ENCODE assay signal across 1 cellular context in the genomic region with DNA sequence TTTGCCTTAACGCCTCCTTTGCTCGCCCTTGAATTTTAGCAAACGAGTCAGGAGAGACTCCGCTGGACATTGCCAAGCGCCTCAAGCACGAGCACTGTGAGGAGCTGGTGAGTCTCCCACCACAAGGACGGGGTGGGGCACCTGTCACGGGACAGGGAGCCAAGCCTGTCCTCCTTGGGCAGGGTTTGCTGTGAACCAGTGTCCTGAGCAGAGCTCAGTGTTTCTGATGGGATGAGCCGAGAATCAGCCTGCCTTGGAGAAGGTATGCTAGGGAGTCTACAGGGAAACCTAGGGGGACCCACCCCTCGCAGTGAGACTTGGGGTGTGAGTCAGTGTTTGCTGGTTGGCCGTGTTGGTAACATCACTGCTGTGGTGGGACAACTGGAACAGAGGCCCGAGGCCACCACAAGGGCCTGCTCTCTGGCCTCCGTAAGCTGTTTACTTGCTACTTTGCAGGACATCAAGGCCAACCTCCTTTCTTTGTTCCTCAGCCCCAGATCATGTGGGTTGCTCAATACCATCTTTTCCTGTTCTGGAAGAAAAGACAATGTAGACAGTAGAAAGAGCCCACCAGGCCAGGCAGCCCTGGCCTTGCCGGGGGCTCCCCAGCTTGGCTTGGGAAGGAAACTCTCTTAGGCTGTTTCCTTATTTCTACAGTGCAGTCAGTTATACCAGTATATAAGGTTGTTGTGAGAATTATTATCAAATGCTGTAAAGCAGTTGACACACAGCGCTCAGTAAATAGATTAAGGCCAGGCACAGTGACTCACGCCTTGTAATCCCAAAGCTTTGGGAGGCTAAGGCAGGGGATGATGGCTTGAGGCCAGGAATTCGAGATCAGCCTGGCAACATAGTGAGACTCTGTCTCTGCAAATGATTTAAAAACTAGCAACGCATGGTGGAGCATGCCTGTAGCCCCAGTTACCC.
TF ChIP-seq lines count a peak whose summit lies in the region.

No MANE protein-coding gene starts in this region.

TF ChIP-seq in HepG2, 621 proteins besides CTCF, POLR2A, EP300 and RAD21 (continues in another document):
- TF ChIP-seq REPIN1 (CRISPR knock-in tag; IDR thresholded peaks at IDR 0.05; ENCODE audit: borderline replicate concordance, low read depth) = no peak; the same call in 1 of the 2 replicates
- TF ChIP-seq, protein P1, sequence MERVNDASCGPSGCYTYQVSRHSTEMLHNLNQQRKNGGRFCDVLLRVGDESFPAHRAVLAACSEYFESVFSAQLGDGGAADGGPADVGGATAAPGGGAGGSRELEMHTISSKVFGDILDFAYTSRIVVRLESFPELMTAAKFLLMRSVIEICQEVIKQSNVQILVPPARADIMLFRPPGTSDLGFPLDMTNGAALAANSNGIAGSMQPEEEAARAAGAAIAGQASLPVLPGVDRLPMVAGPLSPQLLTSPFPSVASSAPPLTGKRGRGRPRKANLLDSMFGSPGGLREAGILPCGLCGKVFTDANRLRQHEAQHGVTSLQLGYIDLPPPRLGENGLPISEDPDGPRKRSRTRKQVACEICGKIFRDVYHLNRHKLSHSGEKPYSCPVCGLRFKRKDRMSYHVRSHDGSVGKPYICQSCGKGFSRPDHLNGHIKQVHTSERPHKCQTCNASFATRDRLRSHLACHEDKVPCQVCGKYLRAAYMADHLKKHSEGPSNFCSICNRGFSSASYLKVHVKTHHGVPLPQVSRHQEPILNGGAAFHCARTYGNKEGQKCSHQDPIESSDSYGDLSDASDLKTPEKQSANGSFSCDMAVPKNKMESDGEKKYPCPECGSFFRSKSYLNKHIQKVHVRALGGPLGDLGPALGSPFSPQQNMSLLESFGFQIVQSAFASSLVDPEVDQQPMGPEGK (CRISPR knock-in tag; IDR thresholded peaks at IDR 0.05) = peak; percentile 54
- TF ChIP-seq, protein P2, sequence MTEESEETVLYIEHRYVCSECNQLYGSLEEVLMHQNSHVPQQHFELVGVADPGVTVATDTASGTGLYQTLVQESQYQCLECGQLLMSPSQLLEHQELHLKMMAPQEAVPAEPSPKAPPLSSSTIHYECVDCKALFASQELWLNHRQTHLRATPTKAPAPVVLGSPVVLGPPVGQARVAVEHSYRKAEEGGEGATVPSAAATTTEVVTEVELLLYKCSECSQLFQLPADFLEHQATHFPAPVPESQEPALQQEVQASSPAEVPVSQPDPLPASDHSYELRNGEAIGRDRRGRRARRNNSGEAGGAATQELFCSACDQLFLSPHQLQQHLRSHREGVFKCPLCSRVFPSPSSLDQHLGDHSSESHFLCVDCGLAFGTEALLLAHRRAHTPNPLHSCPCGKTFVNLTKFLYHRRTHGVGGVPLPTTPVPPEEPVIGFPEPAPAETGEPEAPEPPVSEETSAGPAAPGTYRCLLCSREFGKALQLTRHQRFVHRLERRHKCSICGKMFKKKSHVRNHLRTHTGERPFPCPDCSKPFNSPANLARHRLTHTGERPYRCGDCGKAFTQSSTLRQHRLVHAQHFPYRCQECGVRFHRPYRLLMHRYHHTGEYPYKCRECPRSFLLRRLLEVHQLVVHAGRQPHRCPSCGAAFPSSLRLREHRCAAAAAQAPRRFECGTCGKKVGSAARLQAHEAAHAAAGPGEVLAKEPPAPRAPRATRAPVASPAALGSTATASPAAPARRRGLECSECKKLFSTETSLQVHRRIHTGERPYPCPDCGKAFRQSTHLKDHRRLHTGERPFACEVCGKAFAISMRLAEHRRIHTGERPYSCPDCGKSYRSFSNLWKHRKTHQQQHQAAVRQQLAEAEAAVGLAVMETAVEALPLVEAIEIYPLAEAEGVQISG (CRISPR knock-in tag; IDR thresholded peaks at IDR 0.05) = 0 out of 2 replicates have a peak, but pooled peaks have one; percentile 29
- peak; percentile 85 for TF ChIP-seq TCF7 (IDR thresholded peaks at IDR 0.05; ENCODE audit: low read depth)
- peak in 1 of 2 experiments; percentile 32; a peak in 1 of 4 replicates for TF ChIP-seq NR2F1 (CRISPR knock-in tag; IDR thresholded peaks at IDR 0.05)
- TF ChIP-seq, protein P3, sequence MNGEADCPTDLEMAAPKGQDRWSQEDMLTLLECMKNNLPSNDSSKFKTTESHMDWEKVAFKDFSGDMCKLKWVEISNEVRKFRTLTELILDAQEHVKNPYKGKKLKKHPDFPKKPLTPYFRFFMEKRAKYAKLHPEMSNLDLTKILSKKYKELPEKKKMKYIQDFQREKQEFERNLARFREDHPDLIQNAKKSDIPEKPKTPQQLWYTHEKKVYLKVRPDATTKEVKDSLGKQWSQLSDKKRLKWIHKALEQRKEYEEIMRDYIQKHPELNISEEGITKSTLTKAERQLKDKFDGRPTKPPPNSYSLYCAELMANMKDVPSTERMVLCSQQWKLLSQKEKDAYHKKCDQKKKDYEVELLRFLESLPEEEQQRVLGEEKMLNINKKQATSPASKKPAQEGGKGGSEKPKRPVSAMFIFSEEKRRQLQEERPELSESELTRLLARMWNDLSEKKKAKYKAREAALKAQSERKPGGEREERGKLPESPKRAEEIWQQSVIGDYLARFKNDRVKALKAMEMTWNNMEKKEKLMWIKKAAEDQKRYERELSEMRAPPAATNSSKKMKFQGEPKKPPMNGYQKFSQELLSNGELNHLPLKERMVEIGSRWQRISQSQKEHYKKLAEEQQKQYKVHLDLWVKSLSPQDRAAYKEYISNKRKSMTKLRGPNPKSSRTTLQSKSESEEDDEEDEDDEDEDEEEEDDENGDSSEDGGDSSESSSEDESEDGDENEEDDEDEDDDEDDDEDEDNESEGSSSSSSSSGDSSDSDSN (CRISPR knock-in tag; IDR thresholded peaks at IDR 0.05) = 0 out of 2 replicates have a peak, but pooled peaks have one; percentile 33
- no peak for TF ChIP-seq IKZF4 (CRISPR knock-in tag; IDR thresholded peaks at IDR 0.05; ENCODE audit: borderline replicate concordance, low read depth, not compliant biosample characterization)
- TF ChIP-seq ZNF34 (CRISPR knock-in tag; IDR thresholded peaks at IDR 0.05; ENCODE audit: borderline replicate concordance) = no peak
- peak; percentile 71 for TF ChIP-seq POGZ (CRISPR knock-in tag; IDR thresholded peaks at IDR 0.05)
- TF ChIP-seq XRCC5 (optimal IDR thresholded peaks at IDR 0.05; ENCODE audit: low read length) = peak; percentile 42
- peak; percentile 41; the same call in 1 of the 2 replicates for TF ChIP-seq MEIS1 (CRISPR knock-in tag; IDR thresholded peaks at IDR 0.05; ENCODE audit: borderline replicate concordance)
- peak; percentile 86; the same call in 1 of the 2 replicates for TF ChIP-seq ZNF232 (CRISPR knock-in tag; IDR thresholded peaks at IDR 0.05; ENCODE audit: borderline replicate concordance)
- no peak for TF ChIP-seq ZNF83 (CRISPR knock-in tag; IDR thresholded peaks at IDR 0.05; ENCODE audit: borderline replicate concordance)
- no peak for TF ChIP-seq PAWR (CRISPR knock-in tag; IDR thresholded peaks at IDR 0.05; ENCODE audit: borderline replicate concordance)
- TF ChIP-seq ISL2 (CRISPR knock-in tag; IDR thresholded peaks at IDR 0.05) = 0 out of 2 replicates have a peak, but pooled peaks have one; percentile 67
- TF ChIP-seq ZNF274 (CRISPR knock-in tag; IDR thresholded peaks at IDR 0.05) = peak; percentile 44; the same call in 1 of the 2 replicates
- peak; percentile 31; the same call in 1 of the 2 replicates for TF ChIP-seq HDAC2 (CRISPR knock-in tag; IDR thresholded peaks at IDR 0.05)
- no peak for TF ChIP-seq RFX3 (CRISPR knock-in tag; IDR thresholded peaks at IDR 0.05)
- TF ChIP-seq SAFB2 (CRISPR knock-in tag; IDR thresholded peaks at IDR 0.05; ENCODE audit: borderline replicate concordance, low read depth) = no peak
- no peak for TF ChIP-seq REXO4 (CRISPR knock-in tag; IDR thresholded peaks at IDR 0.05; ENCODE audit: borderline replicate concordance)
- TF ChIP-seq ZNF326 (CRISPR knock-in tag; IDR thresholded peaks at IDR 0.05; ENCODE audit: borderline replicate concordance) = no peak
- TF ChIP-seq, protein P4, sequence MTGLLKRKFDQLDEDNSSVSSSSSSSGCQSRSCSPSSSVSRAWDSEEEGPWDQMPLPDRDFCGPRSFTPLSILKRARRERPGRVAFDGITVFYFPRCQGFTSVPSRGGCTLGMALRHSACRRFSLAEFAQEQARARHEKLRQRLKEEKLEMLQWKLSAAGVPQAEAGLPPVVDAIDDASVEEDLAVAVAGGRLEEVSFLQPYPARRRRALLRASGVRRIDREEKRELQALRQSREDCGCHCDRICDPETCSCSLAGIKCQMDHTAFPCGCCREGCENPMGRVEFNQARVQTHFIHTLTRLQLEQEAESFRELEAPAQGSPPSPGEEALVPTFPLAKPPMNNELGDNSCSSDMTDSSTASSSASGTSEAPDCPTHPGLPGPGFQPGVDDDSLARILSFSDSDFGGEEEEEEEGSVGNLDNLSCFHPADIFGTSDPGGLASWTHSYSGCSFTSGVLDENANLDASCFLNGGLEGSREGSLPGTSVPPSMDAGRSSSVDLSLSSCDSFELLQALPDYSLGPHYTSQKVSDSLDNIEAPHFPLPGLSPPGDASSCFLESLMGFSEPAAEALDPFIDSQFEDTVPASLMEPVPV (CRISPR knock-in tag; IDR thresholded peaks at IDR 0.05) = no peak
- TF ChIP-seq SYNCRIP (IDR thresholded peaks at IDR 0.05; ENCODE audit: insufficient read depth, low read depth, low read length) = no peak
- TF ChIP-seq SALL2 (CRISPR knock-in tag; IDR thresholded peaks at IDR 0.05) = 0 out of 2 replicates have a peak, but pooled peaks have one; percentile 15
- TF ChIP-seq HOXA3 (CRISPR knock-in tag; IDR thresholded peaks at IDR 0.05) = peak; percentile 69
- peak; percentile 62 for TF ChIP-seq CREM (IDR thresholded peaks at IDR 0.05)
- no peak for TF ChIP-seq CREM (CRISPR knock-in tag; IDR thresholded peaks at IDR 0.05)
- TF ChIP-seq YY1 (IDR thresholded peaks at IDR 0.05; ENCODE audit: insufficient read depth, insufficient replicate concordance, low read depth, low read length) = no peak
- TF ChIP-seq DPF2 (CRISPR knock-in tag; IDR thresholded peaks at IDR 0.05; ENCODE audit: borderline replicate concordance, low read depth) = peak; percentile 70; the same call in 1 of the 2 replicates
- peak; percentile 79; the same call in 1 of the 2 replicates for TF ChIP-seq HOXD1 (CRISPR knock-in tag; IDR thresholded peaks at IDR 0.05)
- TF ChIP-seq RBAK (CRISPR knock-in tag; IDR thresholded peaks at IDR 0.05) = no peak
- 0 out of 2 replicates have a peak, but pooled peaks have one; percentile 29 for TF ChIP-seq ZSCAN9 (CRISPR knock-in tag; IDR thresholded peaks at IDR 0.05; ENCODE audit: borderline replicate concordance)
- TF ChIP-seq RCOR2 (CRISPR knock-in tag; IDR thresholded peaks at IDR 0.05) = peak; percentile 39; the same call in 1 of the 2 replicates
- TF ChIP-seq, protein P5, sequence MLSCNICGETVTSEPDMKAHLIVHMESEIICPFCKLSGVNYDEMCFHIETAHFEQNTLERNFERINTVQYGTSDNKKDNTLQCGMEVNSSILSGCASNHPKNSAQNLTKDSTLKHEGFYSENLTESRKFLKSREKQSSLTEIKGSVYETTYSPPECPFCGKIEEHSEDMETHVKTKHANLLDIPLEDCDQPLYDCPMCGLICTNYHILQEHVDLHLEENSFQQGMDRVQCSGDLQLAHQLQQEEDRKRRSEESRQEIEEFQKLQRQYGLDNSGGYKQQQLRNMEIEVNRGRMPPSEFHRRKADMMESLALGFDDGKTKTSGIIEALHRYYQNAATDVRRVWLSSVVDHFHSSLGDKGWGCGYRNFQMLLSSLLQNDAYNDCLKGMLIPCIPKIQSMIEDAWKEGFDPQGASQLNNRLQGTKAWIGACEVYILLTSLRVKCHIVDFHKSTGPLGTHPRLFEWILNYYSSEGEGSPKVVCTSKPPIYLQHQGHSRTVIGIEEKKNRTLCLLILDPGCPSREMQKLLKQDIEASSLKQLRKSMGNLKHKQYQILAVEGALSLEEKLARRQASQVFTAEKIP (CRISPR knock-in tag; IDR thresholded peaks at IDR 0.05; ENCODE audit: borderline replicate concordance) = no peak
- 0 out of 2 replicates have a peak, but pooled peaks have one; percentile 7 for TF ChIP-seq ELF1 (CRISPR knock-in tag; IDR thresholded peaks at IDR 0.05)
- TF ChIP-seq SATB2 (CRISPR knock-in tag; IDR thresholded peaks at IDR 0.05) = no peak
- peak; percentile 65; the same call in 1 of the 2 replicates for TF ChIP-seq HDAC1 (CRISPR knock-in tag; IDR thresholded peaks at IDR 0.05)
- TF ChIP-seq ZNF296 (CRISPR knock-in tag; conservative IDR thresholded peaks at IDR 0.05) = no peak
- TF ChIP-seq SOX6 (IDR thresholded peaks at IDR 0.05) = no peak
- peak; percentile 97 for TF ChIP-seq SOX6 (CRISPR knock-in tag; IDR thresholded peaks at IDR 0.05)
- TF ChIP-seq, protein P6, sequence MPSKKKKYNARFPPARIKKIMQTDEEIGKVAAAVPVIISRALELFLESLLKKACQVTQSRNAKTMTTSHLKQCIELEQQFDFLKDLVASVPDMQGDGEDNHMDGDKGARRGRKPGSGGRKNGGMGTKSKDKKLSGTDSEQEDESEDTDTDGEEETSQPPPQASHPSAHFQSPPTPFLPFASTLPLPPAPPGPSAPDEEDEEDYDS (CRISPR knock-in tag; IDR thresholded peaks at IDR 0.05) = peak; percentile 24; the same call in 1 of the 2 replicates
- TF ChIP-seq, protein P7, sequence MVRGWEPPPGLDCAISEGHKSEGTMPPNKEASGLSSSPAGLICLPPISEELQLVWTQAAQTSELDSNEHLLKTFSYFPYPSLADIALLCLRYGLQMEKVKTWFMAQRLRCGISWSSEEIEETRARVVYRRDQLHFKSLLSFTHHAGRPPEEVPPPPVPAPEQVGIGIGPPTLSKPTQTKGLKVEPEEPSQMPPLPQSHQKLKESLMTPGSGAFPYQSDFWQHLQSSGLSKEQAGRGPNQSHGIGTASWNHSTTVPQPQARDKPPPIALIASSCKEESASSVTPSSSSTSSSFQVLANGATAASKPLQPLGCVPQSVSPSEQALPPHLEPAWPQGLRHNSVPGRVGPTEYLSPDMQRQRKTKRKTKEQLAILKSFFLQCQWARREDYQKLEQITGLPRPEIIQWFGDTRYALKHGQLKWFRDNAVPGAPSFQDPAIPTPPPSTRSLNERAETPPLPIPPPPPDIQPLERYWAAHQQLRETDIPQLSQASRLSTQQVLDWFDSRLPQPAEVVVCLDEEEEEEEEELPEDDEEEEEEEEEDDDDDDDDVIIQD (CRISPR knock-in tag; IDR thresholded peaks at IDR 0.05; ENCODE audit: low read depth) = peak; percentile 40; the same call in 1 of the 2 replicates
- TF ChIP-seq, protein P8, sequence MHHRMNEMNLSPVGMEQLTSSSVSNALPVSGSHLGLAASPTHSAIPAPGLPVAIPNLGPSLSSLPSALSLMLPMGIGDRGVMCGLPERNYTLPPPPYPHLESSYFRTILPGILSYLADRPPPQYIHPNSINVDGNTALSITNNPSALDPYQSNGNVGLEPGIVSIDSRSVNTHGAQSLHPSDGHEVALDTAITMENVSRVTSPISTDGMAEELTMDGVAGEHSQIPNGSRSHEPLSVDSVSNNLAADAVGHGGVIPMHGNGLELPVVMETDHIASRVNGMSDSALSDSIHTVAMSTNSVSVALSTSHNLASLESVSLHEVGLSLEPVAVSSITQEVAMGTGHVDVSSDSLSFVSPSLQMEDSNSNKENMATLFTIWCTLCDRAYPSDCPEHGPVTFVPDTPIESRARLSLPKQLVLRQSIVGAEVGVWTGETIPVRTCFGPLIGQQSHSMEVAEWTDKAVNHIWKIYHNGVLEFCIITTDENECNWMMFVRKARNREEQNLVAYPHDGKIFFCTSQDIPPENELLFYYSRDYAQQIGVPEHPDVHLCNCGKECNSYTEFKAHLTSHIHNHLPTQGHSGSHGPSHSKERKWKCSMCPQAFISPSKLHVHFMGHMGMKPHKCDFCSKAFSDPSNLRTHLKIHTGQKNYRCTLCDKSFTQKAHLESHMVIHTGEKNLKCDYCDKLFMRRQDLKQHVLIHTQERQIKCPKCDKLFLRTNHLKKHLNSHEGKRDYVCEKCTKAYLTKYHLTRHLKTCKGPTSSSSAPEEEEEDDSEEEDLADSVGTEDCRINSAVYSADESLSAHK (CRISPR knock-in tag; IDR thresholded peaks at IDR 0.05; ENCODE audit: borderline replicate concordance) = no peak
